15 cellular contexts compared by ENCODE assay signal in the genomic region with DNA sequence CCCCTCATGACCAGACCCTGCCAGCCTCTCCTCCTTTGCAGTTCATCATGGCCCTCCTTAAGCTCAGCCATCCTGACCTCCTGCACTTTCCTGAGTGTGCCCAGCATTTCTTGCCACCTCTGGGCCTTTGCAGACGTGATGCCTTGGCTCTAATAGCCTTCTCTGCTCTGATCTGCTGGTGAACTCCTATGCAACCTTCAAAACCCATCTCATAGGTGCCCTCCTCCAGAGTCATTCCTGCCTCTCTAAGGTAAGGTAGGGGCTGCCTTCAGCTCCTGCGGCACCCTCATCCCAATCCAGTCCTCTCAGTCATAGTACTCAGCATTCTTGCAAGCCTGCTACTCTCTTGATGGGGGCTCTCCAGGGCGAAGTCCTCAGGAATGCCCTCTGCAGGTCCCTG. TPM values are rescaled to one million over a fixed set of nuclear protein-coding genes. Genes with fewer than 3 reads are reported as not detected.
DNase-seq lines count a peak whose midpoint lies in the region; ATAC-seq and TF ChIP-seq lines count a peak whose summit lies in the region.
"Had no signal": no experiment of that assay in that cellular context is flagged by ENCODE, and none has a peak within 500 bp of the region (broad histone marks: within the 10 kb centered on the region; RNA-seq: fewer than 3 reads in every experiment).

No MANE protein-coding gene starts in this region.

- H3K36me3 ChIP-seq in trophoblast cell (ENCODE audit: control insufficient read depth in 1 of 2, insufficient read depth in 2 of 2, low read length in 2 of 2) (no peaks in the 10 kb centered on the region), aorta (ENCODE audit: control insufficient read depth in 1 of 2, insufficient read depth in 2 of 2, low read length in 1 of 2) (no peaks in the 10 kb centered on the region)
- H3K36me3 ChIP-seq: BLaER1 treated with 17β-estradiol and CSF1 and Interleukin-3, amounts not matched to agents 10 nM and 100 nM; HAP-1 had no signal

- TF ChIP-seq CTCF in activated CD8-positive, alpha-beta T cell treated with anti-CD3 and anti-CD28 coated beads for 36 hours (IDR thresholded peaks at IDR 0.05), result no peak

- H4K91ac ChIP-seq in trophoblast cell (ENCODE audit: low read depth, low read length), result no peak overlapping the region

- no peak overlapping the region for H3K18ac ChIP-seq in trophoblast cell (ENCODE audit: low read length)

- no peaks in the 10 kb centered on the region for H3K27me3 Mint-ChIP-seq in activated CD8-positive, alpha-beta T cell treated with anti-CD3 and anti-CD28 coated beads, Interleukin-2, amount 10 ng/mL, durations not matched to agents 7 days and 5 days (ENCODE audit: low read depth)
- H3K27me3 Mint-ChIP-seq in activated CD8-positive, alpha-beta T cell treated with anti-CD3 and anti-CD28 coated beads for 36 hours, result no peaks in the 10 kb centered on the region
- peaks cover 21% of the 10 kb centered on the region for H3K27me3 Mint-ChIP-seq in T-helper 17 cell
- H3K27me3 Mint-ChIP-seq: CD4-positive, CD25-positive, alpha-beta regulatory T cell had no signal

- no peak overlapping the region for H3K9ac ChIP-seq in trophoblast cell (ENCODE audit: low read length)
- H3K9ac ChIP-seq: BLaER1 treated with 17β-estradiol and CSF1 and Interleukin-3, amounts not matched to agents 10 nM and 100 nM had no signal

- CTCF ChIA-PET in activated CD8-positive, alpha-beta T cell treated with anti-CD3 and anti-CD28 coated beads, Interleukin-2, amount 10 ng/mL, durations not matched to agents 7 days and 5 days (lab: Charles Lee), result no interaction called here
- CTCF ChIA-PET in activated CD8-positive, alpha-beta T cell treated with anti-CD3 and anti-CD28 coated beads for 36 hours (lab: Charles Lee), result interaction anchor here (1.6 kb wide), 1 partner anchor 19 kb away, joined by 4 read pairs; no protein-coding TSS in a partner anchor

- intact Hi-C loops in activated CD8-positive, alpha-beta T cell treated with anti-CD3 and anti-CD28 coated beads for 36 hours (cut with micrococcal nuclease), result no loop called here
- intact Hi-C loops in aorta (cut with DNase I), result no loop called here

- H2BK12ac ChIP-seq in trophoblast cell (ENCODE audit: low read length), result no peak overlapping the region

- no peak overlapping the region for H3K4me2 ChIP-seq in trophoblast cell (ENCODE audit: low read length)
- H3K4me2 ChIP-seq: BLaER1 treated with 17β-estradiol and CSF1 and Interleukin-3, amounts not matched to agents 10 nM and 100 nM had no signal

- peak overlapping the region; percentile 3 for H3K27ac Mint-ChIP-seq in activated CD8-positive, alpha-beta T cell treated with anti-CD3 and anti-CD28 coated beads, Interleukin-2, amount 10 ng/mL, durations not matched to agents 7 days and 5 days
- H3K27ac Mint-ChIP-seq in activated CD8-positive, alpha-beta T cell treated with anti-CD3 and anti-CD28 coated beads for 36 hours, result no peak overlapping the region
- H3K27ac Mint-ChIP-seq in T-helper 17 cell, result peak overlapping the region; percentile 59
- H3K27ac Mint-ChIP-seq: HFFc6 had no signal

- no peak overlapping the region for H4K12ac ChIP-seq in trophoblast cell (ENCODE audit: low read depth, low read length)

- H3K4me3 ChIP-seq in trophoblast cell (ENCODE audit: low read depth, low read length) (no peak overlapping the region), aorta (ENCODE audit: low read length in 2 of 2) (no peak overlapping the region)
- H3K4me3 ChIP-seq: BLaER1 treated with 17β-estradiol and CSF1 and Interleukin-3, amounts not matched to agents 10 nM and 100 nM; HAP-1 had no signal

- H3K9me3 ChIP-seq in T-helper 17 cell (ENCODE audit: control insufficient read depth, low read length, poor library complexity, severe bottlenecking) (no peaks in the 10 kb centered on the region), trophoblast cell (ENCODE audit: insufficient read depth, low read depth, low read length) (no peaks in the 10 kb centered on the region), aorta (ENCODE audit: control insufficient read depth, low read length) (no peaks in the 10 kb centered on the region)
- H3K9me3 ChIP-seq: BLaER1 treated with 17β-estradiol and CSF1 and Interleukin-3, amounts not matched to agents 10 nM and 100 nM; HAP-1 had no signal

- H3K23ac ChIP-seq in trophoblast cell (ENCODE audit: low read length), result no peak overlapping the region

- H3K4ac ChIP-seq in trophoblast cell (ENCODE audit: low read depth, low read length), result no peak overlapping the region

- H3K9me3 Mint-ChIP-seq in activated CD8-positive, alpha-beta T cell treated with anti-CD3 and anti-CD28 coated beads, Interleukin-2, amount 10 ng/mL, durations not matched to agents 7 days and 5 days (ENCODE audit: insufficient read depth), result no peaks in the 10 kb centered on the region
- no peaks in the 10 kb centered on the region for H3K9me3 Mint-ChIP-seq in activated CD8-positive, alpha-beta T cell treated with anti-CD3 and anti-CD28 coated beads for 36 hours
- H3K9me3 Mint-ChIP-seq: CD4-positive, CD25-positive, alpha-beta regulatory T cell; HFFc6 had no signal

- no peak overlapping the region for H4K8ac ChIP-seq in trophoblast cell (ENCODE audit: low read depth, low read length)

- no peak for ATAC-seq in activated CD8-positive, alpha-beta T cell treated with anti-CD3 and anti-CD28 coated beads, Interleukin-2, amount 10 ng/mL, durations not matched to agents 7 days and 5 days
- ATAC-seq in activated CD8-positive, alpha-beta T cell treated with anti-CD3 and anti-CD28 coated beads for 36 hours, result no peak
- no peak for ATAC-seq in T-helper 17 cell
- no peak for ATAC-seq in aorta (ENCODE audit: low FRiP score)
- ATAC-seq: HepG2 had no signal

- no peak overlapping the region for H2BK5ac ChIP-seq in trophoblast cell (ENCODE audit: low read depth, low read length, poor library complexity)

- WGBS in trophoblast cell (ENCODE audit: extremely low coverage, insufficient coverage, insufficient read length), result no CpG with 5 or more reads among the region's 3 CpGs
- 95 to 97% methylated on average over 3 of the region's 3 CpGs for WGBS in aorta, 2 donors

- no peak for DNase-seq in activated CD8-positive, alpha-beta T cell treated with anti-CD3 and anti-CD28 coated beads, Interleukin-2, amount 10 ng/mL, durations not matched to agents 7 days and 5 days
- DNase-seq in activated CD8-positive, alpha-beta T cell treated with anti-CD3 and anti-CD28 coated beads for 36 hours, result no peak
- DNase-seq in T-helper 17 cell, result no peak
- DNase-seq in trophoblast cell, result peak; percentile 42 to 52
- DNase-seq in EL, result no peak
- no peak for DNase-seq in aorta
- DNase-seq in NCI-H2196 treated with DMSO at 0.1 percent for 48 hours (lab: John Stamatoyannopoulos, UW; ENCODE audit: unreplicated experiment), result no peak
- DNase-seq: 8988T; AML-193; CD4-positive, CD25-positive, alpha-beta regulatory T cell; DMS79; HFFc6 had no signal

- H3K27me3 ChIP-seq in trophoblast cell (ENCODE audit: insufficient read depth, low read length) (no peaks in the 10 kb centered on the region), aorta (ENCODE audit: control insufficient read depth in 1 of 2, insufficient read depth in 2 of 2, low read length in 1 of 2) (no peaks in the 10 kb centered on the region)
- H3K27me3 ChIP-seq: BLaER1 treated with 17β-estradiol and CSF1 and Interleukin-3, amounts not matched to agents 10 nM and 100 nM had no signal

- no peak overlapping the region for H2BK120ac ChIP-seq in trophoblast cell (ENCODE audit: insufficient read depth, low read length, poor library complexity)

- H3K4me1 ChIP-seq in trophoblast cell (ENCODE audit: control insufficient read depth in 1 of 2, insufficient read depth in 2 of 2, low read length in 2 of 2) (peaks cover 10 to 15% of the 10 kb centered on the region in 2 experiments), aorta (ENCODE audit: control insufficient read depth in 1 of 2, insufficient read depth in 2 of 2, low read length in 2 of 2) (peaks cover 4 to 5% of the 10 kb centered on the region in 2 donors)
- H3K4me1 ChIP-seq: HAP-1 had no signal

- no peaks in the 10 kb centered on the region for H3K36me3 Mint-ChIP-seq in activated CD8-positive, alpha-beta T cell treated with anti-CD3 and anti-CD28 coated beads, Interleukin-2, amount 10 ng/mL, durations not matched to agents 7 days and 5 days (ENCODE audit: low read depth)
- H3K36me3 Mint-ChIP-seq in activated CD8-positive, alpha-beta T cell treated with anti-CD3 and anti-CD28 coated beads for 36 hours (ENCODE audit: low read depth), result no peaks in the 10 kb centered on the region
- no peaks in the 10 kb centered on the region for H3K36me3 Mint-ChIP-seq in T-helper 17 cell (ENCODE audit: low read depth)
- H3K36me3 Mint-ChIP-seq: CD4-positive, CD25-positive, alpha-beta regulatory T cell had no signal

- H3K79me2 ChIP-seq in trophoblast cell (ENCODE audit: control insufficient read depth, insufficient read depth, low read length, poor library complexity), result no peaks in the 10 kb centered on the region

- no peaks in the 10 kb centered on the region for H3K4me1 Mint-ChIP-seq in activated CD8-positive, alpha-beta T cell treated with anti-CD3 and anti-CD28 coated beads, Interleukin-2, amount 10 ng/mL, durations not matched to agents 7 days and 5 days (ENCODE audit: low read depth)
- no peaks in the 10 kb centered on the region for H3K4me1 Mint-ChIP-seq in activated CD8-positive, alpha-beta T cell treated with anti-CD3 and anti-CD28 coated beads for 36 hours (ENCODE audit: low read depth)
- peaks cover 4% of the 10 kb centered on the region for H3K4me1 Mint-ChIP-seq in T-helper 17 cell

- H3K79me1 ChIP-seq in trophoblast cell (ENCODE audit: low read length), result no peaks in the 10 kb centered on the region

- no peak overlapping the region for H3K14ac ChIP-seq in trophoblast cell (ENCODE audit: low read length)

- no peak overlapping the region for H3K4me3 Mint-ChIP-seq in activated CD8-positive, alpha-beta T cell treated with anti-CD3 and anti-CD28 coated beads, Interleukin-2, amount 10 ng/mL, durations not matched to agents 7 days and 5 days
- no peak overlapping the region for H3K4me3 Mint-ChIP-seq in activated CD8-positive, alpha-beta T cell treated with anti-CD3 and anti-CD28 coated beads for 36 hours
- no peak overlapping the region for H3K4me3 Mint-ChIP-seq in T-helper 17 cell
- H3K4me3 Mint-ChIP-seq: HFFc6 had no signal

- H2AFZ ChIP-seq in trophoblast cell (ENCODE audit: insufficient read depth, low read length, poor library complexity), result no peak overlapping the region

- no peak overlapping the region for H3K27ac ChIP-seq in trophoblast cell (ENCODE audit: low read depth, low read length)
- H3K27ac ChIP-seq in aorta (ENCODE audit: low read depth in 1 of 2, low read length in 2 of 2), result peak overlapping the region in 1 of 2 donors; percentile 95
- H3K27ac ChIP-seq: BLaER1 treated with 17β-estradiol and CSF1 and Interleukin-3, amounts not matched to agents 10 nM and 100 nM had no signal

- POLR2A ChIA-PET in activated CD8-positive, alpha-beta T cell treated with anti-CD3 and anti-CD28 coated beads, Interleukin-2, amount 10 ng/mL, durations not matched to agents 7 days and 5 days (lab: Charles Lee), result interaction anchor here (0.8 kb wide), 1 partner anchor 567 kb away, joined by 3 read pairs; no protein-coding TSS in a partner anchor
- POLR2A ChIA-PET in activated CD8-positive, alpha-beta T cell treated with anti-CD3 and anti-CD28 coated beads for 36 hours (lab: Charles Lee), result no interaction called here

- no peak overlapping the region for H2AK5ac ChIP-seq in trophoblast cell (ENCODE audit: low read length)

RNA-seq across cellular contexts. Expression of a gene that starts 19.3 kb away (rescaled TPM):
- not detected for total RNA-seq in activated CD8-positive, alpha-beta T cell treated with anti-CD3 and anti-CD28 coated beads, Interleukin-2, amount 10 ng/mL, durations not matched to agents 7 days and 5 days
- not detected for total RNA-seq in activated CD8-positive, alpha-beta T cell treated with anti-CD3 and anti-CD28 coated beads for 36 hours
- total RNA-seq in T-helper 17 cell (not detected), aorta (100 to 1,000 TPM; 556 to 836 TPM)
- 3.1 and 3.2 TPM in 2 replicates for polyA plus RNA-seq in trophoblast cell (2013)
- 1,000 to 10,000 TPM in 1 of 2 donors, 100 to 1,000 TPM in 1; 262 to 1,097 TPM for polyA plus RNA-seq in aorta
- polyA plus RNA-seq: CD4-positive, CD25-positive, alpha-beta regulatory T cell had no signal

Comparison
In these comparisons a context has a peak if more than half of its experiments do, and no peak if none do; other contexts are left out.
1. DNase-seq: peak in trophoblast cell (2 of 2); none in activated CD8-positive, alpha-beta T cell treated with anti-CD3 and anti-CD28 coated beads, Interleukin-2, amount 10 ng/mL, durations not matched to agents 7 days and 5 days (single experiment), activated CD8-positive, alpha-beta T cell treated with anti-CD3 and anti-CD28 coated beads for 36 hours (single experiment), T-helper 17 cell (0 of 3), EL (single experiment), aorta (0 of 2) and NCI-H2196 treated with DMSO at 0.1 percent for 48 hours (single experiment).
2. RNA of a gene that starts 19.3 kb away (total RNA-seq): 556 to 836 TPM in aorta; not detected in T-helper 17 cell, not detected in activated CD8-positive, alpha-beta T cell treated with anti-CD3 and anti-CD28 coated beads, Interleukin-2, amount 10 ng/mL, durations not matched to agents 7 days and 5 days and not detected in activated CD8-positive, alpha-beta T cell treated with anti-CD3 and anti-CD28 coated beads for 36 hours; every median in the first group is over 100 times any median in the second.